Comparison of ENCODE assay signal across 2 cellular contexts in the genomic region with DNA sequence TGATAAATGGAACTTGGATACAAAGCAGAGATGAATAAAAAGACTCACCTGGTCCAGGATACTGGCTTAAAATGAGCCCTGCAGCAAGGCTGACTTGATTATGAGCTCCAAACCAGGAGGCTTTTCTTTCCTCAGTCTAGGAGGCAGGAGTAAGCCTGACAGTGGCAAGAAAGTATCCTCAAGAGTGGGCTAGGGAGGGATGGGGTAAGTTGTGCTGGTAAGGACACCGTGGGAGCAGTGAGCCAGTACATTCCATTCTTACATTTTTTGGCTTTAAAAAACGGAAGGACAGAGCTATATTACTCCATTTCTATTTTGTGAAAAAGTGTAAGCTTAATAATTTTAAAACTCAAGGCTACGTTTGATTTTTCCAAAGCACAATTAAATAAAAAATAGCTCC.
TF ChIP-seq lines count a peak whose summit lies in the region.

No MANE protein-coding gene starts in this region.

TF ChIP-seq in GM23338, 12 proteins besides CTCF, POLR2A, EP300 and RAD21 (continued from another document):
- TF ChIP-seq, protein P1, sequence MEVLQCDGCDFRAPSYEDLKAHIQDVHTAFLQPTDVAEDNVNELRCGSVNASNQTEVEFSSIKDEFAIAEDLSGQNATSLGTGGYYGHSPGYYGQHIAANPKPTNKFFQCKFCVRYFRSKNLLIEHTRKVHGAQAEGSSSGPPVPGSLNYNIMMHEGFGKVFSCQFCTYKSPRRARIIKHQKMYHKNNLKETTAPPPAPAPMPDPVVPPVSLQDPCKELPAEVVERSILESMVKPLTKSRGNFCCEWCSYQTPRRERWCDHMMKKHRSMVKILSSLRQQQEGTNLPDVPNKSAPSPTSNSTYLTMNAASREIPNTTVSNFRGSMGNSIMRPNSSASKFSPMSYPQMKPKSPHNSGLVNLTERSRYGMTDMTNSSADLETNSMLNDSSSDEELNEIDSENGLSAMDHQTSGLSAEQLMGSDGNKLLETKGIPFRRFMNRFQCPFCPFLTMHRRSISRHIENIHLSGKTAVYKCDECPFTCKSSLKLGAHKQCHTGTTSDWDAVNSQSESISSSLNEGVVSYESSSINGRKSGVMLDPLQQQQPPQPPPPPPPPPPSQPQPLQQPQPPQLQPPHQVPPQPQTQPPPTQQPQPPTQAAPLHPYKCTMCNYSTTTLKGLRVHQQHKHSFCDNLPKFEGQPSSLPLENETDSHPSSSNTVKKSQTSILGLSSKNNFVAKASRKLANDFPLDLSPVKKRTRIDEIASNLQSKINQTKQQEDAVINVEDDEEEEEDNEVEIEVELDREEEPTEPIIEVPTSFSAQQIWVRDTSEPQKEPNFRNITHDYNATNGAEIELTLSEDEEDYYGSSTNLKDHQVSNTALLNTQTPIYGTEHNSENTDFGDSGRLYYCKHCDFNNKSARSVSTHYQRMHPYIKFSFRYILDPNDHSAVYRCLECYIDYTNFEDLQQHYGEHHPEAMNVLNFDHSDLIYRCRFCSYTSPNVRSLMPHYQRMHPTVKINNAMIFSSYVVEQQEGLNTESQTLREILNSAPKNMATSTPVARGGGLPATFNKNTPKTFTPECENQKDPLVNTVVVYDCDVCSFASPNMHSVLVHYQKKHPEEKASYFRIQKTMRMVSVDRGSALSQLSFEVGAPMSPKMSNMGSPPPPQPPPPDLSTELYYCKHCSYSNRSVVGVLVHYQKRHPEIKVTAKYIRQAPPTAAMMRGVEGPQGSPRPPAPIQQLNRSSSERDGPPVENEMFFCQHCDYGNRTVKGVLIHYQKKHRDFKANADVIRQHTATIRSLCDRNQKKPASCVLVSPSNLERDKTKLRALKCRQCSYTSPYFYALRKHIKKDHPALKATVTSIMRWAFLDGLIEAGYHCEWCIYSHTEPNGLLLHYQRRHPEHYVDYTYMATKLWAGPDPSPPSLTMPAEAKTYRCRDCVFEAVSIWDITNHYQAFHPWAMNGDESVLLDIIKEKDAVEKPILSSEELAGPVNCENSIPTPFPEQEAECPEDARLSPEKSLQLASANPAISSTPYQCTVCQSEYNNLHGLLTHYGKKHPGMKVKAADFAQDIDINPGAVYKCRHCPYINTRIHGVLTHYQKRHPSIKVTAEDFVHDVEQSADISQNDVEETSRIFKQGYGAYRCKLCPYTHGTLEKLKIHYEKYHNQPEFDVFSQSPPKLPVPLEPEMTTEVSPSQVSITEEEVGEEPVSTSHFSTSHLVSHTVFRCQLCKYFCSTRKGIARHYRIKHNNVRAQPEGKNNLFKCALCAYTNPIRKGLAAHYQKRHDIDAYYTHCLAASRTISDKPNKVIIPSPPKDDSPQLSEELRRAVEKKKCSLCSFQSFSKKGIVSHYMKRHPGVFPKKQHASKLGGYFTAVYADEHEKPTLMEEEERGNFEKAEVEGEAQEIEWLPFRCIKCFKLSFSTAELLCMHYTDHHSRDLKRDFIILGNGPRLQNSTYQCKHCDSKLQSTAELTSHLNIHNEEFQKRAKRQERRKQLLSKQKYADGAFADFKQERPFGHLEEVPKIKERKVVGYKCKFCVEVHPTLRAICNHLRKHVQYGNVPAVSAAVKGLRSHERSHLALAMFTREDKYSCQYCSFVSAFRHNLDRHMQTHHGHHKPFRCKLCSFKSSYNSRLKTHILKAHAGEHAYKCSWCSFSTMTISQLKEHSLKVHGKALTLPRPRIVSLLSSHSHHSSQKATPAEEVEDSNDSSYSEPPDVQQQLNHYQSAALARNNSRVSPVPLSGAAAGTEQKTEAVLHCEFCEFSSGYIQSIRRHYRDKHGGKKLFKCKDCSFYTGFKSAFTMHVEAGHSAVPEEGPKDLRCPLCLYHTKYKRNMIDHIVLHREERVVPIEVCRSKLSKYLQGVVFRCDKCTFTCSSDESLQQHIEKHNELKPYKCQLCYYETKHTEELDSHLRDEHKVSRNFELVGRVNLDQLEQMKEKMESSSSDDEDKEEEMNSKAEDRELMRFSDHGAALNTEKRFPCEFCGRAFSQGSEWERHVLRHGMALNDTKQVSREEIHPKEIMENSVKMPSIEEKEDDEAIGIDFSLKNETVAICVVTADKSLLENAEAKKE (CRISPR knock-in tag; IDR thresholded peaks at IDR 0.05), result no peak
- TF ChIP-seq, protein P2, sequence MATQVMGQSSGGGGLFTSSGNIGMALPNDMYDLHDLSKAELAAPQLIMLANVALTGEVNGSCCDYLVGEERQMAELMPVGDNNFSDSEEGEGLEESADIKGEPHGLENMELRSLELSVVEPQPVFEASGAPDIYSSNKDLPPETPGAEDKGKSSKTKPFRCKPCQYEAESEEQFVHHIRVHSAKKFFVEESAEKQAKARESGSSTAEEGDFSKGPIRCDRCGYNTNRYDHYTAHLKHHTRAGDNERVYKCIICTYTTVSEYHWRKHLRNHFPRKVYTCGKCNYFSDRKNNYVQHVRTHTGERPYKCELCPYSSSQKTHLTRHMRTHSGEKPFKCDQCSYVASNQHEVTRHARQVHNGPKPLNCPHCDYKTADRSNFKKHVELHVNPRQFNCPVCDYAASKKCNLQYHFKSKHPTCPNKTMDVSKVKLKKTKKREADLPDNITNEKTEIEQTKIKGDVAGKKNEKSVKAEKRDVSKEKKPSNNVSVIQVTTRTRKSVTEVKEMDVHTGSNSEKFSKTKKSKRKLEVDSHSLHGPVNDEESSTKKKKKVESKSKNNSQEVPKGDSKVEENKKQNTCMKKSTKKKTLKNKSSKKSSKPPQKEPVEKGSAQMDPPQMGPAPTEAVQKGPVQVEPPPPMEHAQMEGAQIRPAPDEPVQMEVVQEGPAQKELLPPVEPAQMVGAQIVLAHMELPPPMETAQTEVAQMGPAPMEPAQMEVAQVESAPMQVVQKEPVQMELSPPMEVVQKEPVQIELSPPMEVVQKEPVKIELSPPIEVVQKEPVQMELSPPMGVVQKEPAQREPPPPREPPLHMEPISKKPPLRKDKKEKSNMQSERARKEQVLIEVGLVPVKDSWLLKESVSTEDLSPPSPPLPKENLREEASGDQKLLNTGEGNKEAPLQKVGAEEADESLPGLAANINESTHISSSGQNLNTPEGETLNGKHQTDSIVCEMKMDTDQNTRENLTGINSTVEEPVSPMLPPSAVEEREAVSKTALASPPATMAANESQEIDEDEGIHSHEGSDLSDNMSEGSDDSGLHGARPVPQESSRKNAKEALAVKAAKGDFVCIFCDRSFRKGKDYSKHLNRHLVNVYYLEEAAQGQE (IDR thresholded peaks at IDR 0.05; ENCODE audit: unreplicated experiment), result no peak
- TF ChIP-seq JUNB (IDR thresholded peaks at IDR 0.05; ENCODE audit: unreplicated experiment), result no peak
- no peak for TF ChIP-seq ZNF331 (CRISPR knock-in tag; IDR thresholded peaks at IDR 0.05; ENCODE audit: low read depth)
- no peak for TF ChIP-seq EZH2phosphoT487 (IDR thresholded peaks at IDR 0.05; ENCODE audit: unreplicated experiment)

TF ChIP-seq in SK-N-SH treated with all-trans-retinoic acid at 6 μM for 48 hours, 23 proteins besides CTCF, POLR2A, EP300 and RAD21 (continued from another document):
- TF ChIP-seq, protein P3, sequence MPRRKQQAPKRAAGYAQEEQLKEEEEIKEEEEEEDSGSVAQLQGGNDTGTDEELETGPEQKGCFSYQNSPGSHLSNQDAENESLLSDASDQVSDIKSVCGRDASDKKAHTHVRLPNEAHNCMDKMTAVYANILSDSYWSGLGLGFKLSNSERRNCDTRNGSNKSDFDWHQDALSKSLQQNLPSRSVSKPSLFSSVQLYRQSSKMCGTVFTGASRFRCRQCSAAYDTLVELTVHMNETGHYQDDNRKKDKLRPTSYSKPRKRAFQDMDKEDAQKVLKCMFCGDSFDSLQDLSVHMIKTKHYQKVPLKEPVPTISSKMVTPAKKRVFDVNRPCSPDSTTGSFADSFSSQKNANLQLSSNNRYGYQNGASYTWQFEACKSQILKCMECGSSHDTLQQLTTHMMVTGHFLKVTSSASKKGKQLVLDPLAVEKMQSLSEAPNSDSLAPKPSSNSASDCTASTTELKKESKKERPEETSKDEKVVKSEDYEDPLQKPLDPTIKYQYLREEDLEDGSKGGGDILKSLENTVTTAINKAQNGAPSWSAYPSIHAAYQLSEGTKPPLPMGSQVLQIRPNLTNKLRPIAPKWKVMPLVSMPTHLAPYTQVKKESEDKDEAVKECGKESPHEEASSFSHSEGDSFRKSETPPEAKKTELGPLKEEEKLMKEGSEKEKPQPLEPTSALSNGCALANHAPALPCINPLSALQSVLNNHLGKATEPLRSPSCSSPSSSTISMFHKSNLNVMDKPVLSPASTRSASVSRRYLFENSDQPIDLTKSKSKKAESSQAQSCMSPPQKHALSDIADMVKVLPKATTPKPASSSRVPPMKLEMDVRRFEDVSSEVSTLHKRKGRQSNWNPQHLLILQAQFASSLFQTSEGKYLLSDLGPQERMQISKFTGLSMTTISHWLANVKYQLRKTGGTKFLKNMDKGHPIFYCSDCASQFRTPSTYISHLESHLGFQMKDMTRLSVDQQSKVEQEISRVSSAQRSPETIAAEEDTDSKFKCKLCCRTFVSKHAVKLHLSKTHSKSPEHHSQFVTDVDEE (CRISPR knock-in tag; IDR thresholded peaks at IDR 0.05), result no peak
- TF ChIP-seq ARNTL (CRISPR knock-in tag; IDR thresholded peaks at IDR 0.05; ENCODE audit: borderline replicate concordance, low read depth) (no peak), PPARA (CRISPR knock-in tag; IDR thresholded peaks at IDR 0.05; ENCODE audit: borderline replicate concordance) (no peak), ZC3H10 (CRISPR knock-in tag; IDR thresholded peaks at IDR 0.05) (no peak), ESRRG (CRISPR knock-in tag; IDR thresholded peaks at IDR 0.05) (no peak), SNAI2 (CRISPR knock-in tag; IDR thresholded peaks at IDR 0.05) (no peak), ZFP30 (CRISPR knock-in tag; IDR thresholded peaks at IDR 0.05) (no peak), OSR1 (CRISPR knock-in tag; IDR thresholded peaks at IDR 0.05) (no peak), TCF4 (CRISPR knock-in tag; IDR thresholded peaks at IDR 0.05; ENCODE audit: borderline replicate concordance) (no peak), ZNF565 (CRISPR knock-in tag; conservative IDR thresholded peaks at IDR 0.05; ENCODE audit: low read depth) (no peak)
- TF ChIP-seq, protein P4, sequence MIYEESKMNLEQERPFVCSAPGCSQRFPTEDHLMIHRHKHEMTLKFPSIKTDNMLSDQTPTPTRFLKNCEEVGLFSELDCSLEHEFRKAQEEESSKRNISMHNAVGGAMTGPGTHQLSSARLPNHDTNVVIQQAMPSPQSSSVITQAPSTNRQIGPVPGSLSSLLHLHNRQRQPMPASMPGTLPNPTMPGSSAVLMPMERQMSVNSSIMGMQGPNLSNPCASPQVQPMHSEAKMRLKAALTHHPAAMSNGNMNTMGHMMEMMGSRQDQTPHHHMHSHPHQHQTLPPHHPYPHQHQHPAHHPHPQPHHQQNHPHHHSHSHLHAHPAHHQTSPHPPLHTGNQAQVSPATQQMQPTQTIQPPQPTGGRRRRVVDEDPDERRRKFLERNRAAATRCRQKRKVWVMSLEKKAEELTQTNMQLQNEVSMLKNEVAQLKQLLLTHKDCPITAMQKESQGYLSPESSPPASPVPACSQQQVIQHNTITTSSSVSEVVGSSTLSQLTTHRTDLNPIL (CRISPR knock-in tag; IDR thresholded peaks at IDR 0.05; ENCODE audit: low read depth), result no peak
- TF ChIP-seq, protein P5, sequence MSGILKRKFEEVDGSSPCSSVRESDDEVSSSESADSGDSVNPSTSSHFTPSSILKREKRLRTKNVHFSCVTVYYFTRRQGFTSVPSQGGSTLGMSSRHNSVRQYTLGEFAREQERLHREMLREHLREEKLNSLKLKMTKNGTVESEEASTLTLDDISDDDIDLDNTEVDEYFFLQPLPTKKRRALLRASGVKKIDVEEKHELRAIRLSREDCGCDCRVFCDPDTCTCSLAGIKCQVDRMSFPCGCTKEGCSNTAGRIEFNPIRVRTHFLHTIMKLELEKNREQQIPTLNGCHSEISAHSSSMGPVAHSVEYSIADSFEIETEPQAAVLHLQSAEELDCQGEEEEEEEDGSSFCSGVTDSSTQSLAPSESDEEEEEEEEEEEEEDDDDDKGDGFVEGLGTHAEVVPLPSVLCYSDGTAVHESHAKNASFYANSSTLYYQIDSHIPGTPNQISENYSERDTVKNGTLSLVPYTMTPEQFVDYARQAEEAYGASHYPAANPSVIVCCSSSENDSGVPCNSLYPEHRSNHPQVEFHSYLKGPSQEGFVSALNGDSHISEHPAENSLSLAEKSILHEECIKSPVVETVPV (CRISPR knock-in tag; IDR thresholded peaks at IDR 0.05), result no peak
- TF ChIP-seq, protein P6, sequence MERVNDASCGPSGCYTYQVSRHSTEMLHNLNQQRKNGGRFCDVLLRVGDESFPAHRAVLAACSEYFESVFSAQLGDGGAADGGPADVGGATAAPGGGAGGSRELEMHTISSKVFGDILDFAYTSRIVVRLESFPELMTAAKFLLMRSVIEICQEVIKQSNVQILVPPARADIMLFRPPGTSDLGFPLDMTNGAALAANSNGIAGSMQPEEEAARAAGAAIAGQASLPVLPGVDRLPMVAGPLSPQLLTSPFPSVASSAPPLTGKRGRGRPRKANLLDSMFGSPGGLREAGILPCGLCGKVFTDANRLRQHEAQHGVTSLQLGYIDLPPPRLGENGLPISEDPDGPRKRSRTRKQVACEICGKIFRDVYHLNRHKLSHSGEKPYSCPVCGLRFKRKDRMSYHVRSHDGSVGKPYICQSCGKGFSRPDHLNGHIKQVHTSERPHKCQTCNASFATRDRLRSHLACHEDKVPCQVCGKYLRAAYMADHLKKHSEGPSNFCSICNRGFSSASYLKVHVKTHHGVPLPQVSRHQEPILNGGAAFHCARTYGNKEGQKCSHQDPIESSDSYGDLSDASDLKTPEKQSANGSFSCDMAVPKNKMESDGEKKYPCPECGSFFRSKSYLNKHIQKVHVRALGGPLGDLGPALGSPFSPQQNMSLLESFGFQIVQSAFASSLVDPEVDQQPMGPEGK (CRISPR knock-in tag; IDR thresholded peaks at IDR 0.05; ENCODE audit: borderline replicate concordance), result no peak
